9 cellular contexts compared by ENCODE assay signal in the genomic region with DNA sequence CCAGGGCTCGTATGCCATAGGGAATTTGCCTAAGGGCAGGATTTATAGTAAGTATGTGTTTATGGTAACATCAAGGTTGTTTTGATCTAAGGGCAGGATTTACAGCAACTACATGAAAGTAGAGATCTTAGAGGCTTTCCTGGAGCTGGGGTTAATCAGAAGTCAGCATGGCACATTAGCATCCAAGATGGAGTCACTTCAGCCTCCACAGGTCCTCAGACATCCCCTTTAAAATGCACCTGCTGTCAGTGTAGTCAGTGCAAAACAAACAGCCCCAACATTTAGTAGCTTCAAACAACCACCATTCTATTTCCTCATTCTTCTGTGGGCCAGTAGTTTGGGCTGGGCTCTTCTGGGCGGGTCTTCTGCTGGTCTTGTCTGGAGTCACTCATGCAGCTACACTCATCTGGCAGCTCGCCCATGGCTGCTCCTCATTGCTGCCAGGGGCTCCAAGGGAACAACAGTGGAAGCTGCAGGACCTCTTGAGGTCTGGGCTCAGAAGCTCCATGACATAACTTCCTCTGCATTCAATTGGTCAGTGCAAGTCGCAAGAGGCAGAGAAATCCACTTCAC.
A peak's percentile ranks its signal among the peaks of the same experiment; 100 is the strongest.
DNase-seq lines count a peak whose midpoint lies in the region; ATAC-seq and TF ChIP-seq lines count a peak whose summit lies in the region.
"Had no signal": no experiment of that assay in that cellular context is flagged by ENCODE, and none has a peak within 500 bp of the region (broad histone marks: within the 10 kb centered on the region; RNA-seq: fewer than 3 reads in every experiment).

No MANE protein-coding gene starts in this region.

- no peak for ATAC-seq in GM21390 (IDR thresholded peaks at IDR 0.05; ENCODE audit: unreplicated experiment)

- H3K9me3 Mint-ChIP-seq in HFFc6: peaks cover 6% of the 10 kb centered on the region

- H3K9me3 ChIP-seq in WERI-Rb-1 (ENCODE audit: severe bottlenecking): peaks cover 1% of the 10 kb centered on the region

- no peak overlapping the region for H3K27ac Mint-ChIP-seq in HFFc6
- H3K27ac Mint-ChIP-seq: T-helper 1 cell treated with Interleukin-12 subunit alpha and Interleukin-12 subunit beta and Interleukin-4 antibody, amounts not matched to agents 30 μg/mL and 1 μg/mL, for 36 hours had no signal

- no peak overlapping the region for H3K4me3 ChIP-seq in AG10803 (ENCODE audit: low read length)
- H3K4me3 ChIP-seq in WERI-Rb-1 (ENCODE audit: low read depth, low read length): no peak overlapping the region

- peaks cover under 1% of the 10 kb centered on the region; the same call in 1 of the 2 replicates for H3K36me3 Mint-ChIP-seq in HFFc6 (ENCODE audit: low read depth)

- H3K27ac ChIP-seq in WERI-Rb-1: peak overlapping the region; percentile 78

- H3K27me3 ChIP-seq in WERI-Rb-1 (ENCODE audit: insufficient read depth, low read depth, severe bottlenecking): no peaks in the 10 kb centered on the region

- H3K4me1 Mint-ChIP-seq in HFFc6 (ENCODE audit: low read depth): no peaks in the 10 kb centered on the region

- H3K27me3 Mint-ChIP-seq in HFFc6 (ENCODE audit: insufficient read depth): peaks cover 67% of the 10 kb centered on the region

- H3K36me3 ChIP-seq in WERI-Rb-1: no peaks in the 10 kb centered on the region

- peak; percentile 39 for DNase-seq in AG10803 (ENCODE audit: low read depth)
- no peak for DNase-seq in WERI-Rb-1
- DNase-seq in inferior parietal cortex (ENCODE audit: extremely low spot score): peak; percentile 11
- no peak for DNase-seq in A172 (ENCODE audit: low spot score)
- DNase-seq in activated gamma-delta T cell treated with Interleukin-2 at 50 U/mL for 16 hours: no peak
- no peak for DNase-seq in HFFc6

- H3K4me3 Mint-ChIP-seq in HFFc6: no peak overlapping the region
- H3K4me3 Mint-ChIP-seq: T-helper 1 cell treated with Interleukin-12 subunit alpha and Interleukin-12 subunit beta and Interleukin-4 antibody, amounts not matched to agents 30 μg/mL and 1 μg/mL, for 36 hours had no signal

- TF ChIP-seq CTCF in AG10803 (conservative IDR thresholded peaks at IDR 0.05; ENCODE audit: low read length): no peak
- TF ChIP-seq CTCF in WERI-Rb-1 (IDR thresholded peaks at IDR 0.05; ENCODE audit: low read depth, low read length): no peak
- TF ChIP-seq CTCF in HFFc6 (IDR thresholded peaks at IDR 0.05): no peak

- TF ChIP-seq RAD21 in Ishikawa (IDR thresholded peaks at IDR 0.05; ENCODE audit: low read depth): peak; percentile 43

- peak; percentile 10; the same call in 1 of the 2 replicates for TF ChIP-seq EP300 in Ishikawa (IDR thresholded peaks at IDR 0.05; ENCODE audit: borderline replicate concordance)

TF ChIP-seq in Ishikawa, 13 proteins besides CTCF, POLR2A, EP300 and RAD21:
- TF ChIP-seq, protein P1, sequence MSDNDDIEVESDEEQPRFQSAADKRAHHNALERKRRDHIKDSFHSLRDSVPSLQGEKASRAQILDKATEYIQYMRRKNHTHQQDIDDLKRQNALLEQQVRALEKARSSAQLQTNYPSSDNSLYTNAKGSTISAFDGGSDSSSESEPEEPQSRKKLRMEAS (IDR thresholded peaks at IDR 0.05): peak; percentile 24; the same call in 1 of the 2 replicates
- TF ChIP-seq TEAD4 (IDR thresholded peaks at IDR 0.05): peak; percentile 51; the same call in 1 of the 2 replicates
- no peak for TF ChIP-seq CREB1 (IDR thresholded peaks at IDR 0.05; ENCODE audit: low read depth)
- TF ChIP-seq FOXM1 (IDR thresholded peaks at IDR 0.05; ENCODE audit: borderline replicate concordance, low read depth): 0 out of 2 replicates have a peak, but pooled peaks have one; percentile 34
- TF ChIP-seq, protein P2, sequence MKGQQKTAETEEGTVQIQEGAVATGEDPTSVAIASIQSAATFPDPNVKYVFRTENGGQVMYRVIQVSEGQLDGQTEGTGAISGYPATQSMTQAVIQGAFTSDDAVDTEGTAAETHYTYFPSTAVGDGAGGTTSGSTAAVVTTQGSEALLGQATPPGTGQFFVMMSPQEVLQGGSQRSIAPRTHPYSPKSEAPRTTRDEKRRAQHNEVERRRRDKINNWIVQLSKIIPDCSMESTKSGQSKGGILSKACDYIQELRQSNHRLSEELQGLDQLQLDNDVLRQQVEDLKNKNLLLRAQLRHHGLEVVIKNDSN (IDR thresholded peaks at IDR 0.05): no peak; the same call in 1 of the 2 replicates
- peak; percentile 56 for TF ChIP-seq TCF12 (IDR thresholded peaks at IDR 0.05; ENCODE audit: low read depth)
- peak; percentile 89 for TF ChIP-seq NFIC (IDR thresholded peaks at IDR 0.05)
- peak; percentile 60; the same call in 1 of the 2 replicates for TF ChIP-seq YY1 (IDR thresholded peaks at IDR 0.05; ENCODE audit: low read depth)
- TF ChIP-seq ZBTB7A (IDR thresholded peaks at IDR 0.05; ENCODE audit: low read depth): 0 out of 2 replicates have a peak, but pooled peaks have one; percentile 30

Comparison
In these comparisons a context has a peak if more than half of its experiments do, and no peak if none do; other contexts are left out.
1. DNase-seq: peak in AG10803 (single experiment) and inferior parietal cortex (single experiment); none in WERI-Rb-1 (single experiment), A172 (single experiment), activated gamma-delta T cell treated with Interleukin-2 at 50 U/mL for 16 hours (single experiment) and HFFc6 (single experiment).